ENCODE assay signal across 8 cellular contexts in genomic region chr12:26834503-26834902, GRCh38. TPM values are rescaled to one million over a fixed set of nuclear protein-coding genes. Genes with fewer than 3 reads are reported as not detected.
DNase-seq lines count a peak whose midpoint lies in the region; ATAC-seq and TF ChIP-seq lines count a peak whose summit lies in the region.
"Not testable (repeated sequence)": the region's sequence is repeated elsewhere in the genome, so short reads cannot be mapped to it uniquely, and the experiment has no call there.

No MANE protein-coding gene starts in this region.

- not testable (repeated sequence) for H3K27me3 ChIP-seq in Caco-2 (replicated peaks; ENCODE audit: control insufficient read depth, insufficient read depth, low read length); KMS-11 (ENCODE audit: insufficient read depth, low read depth); Panc1 (ENCODE audit: control insufficient read depth, insufficient read depth, low read length)

- TF ChIP-seq CTCF in 22Rv1 (IDR thresholded peaks at IDR 0.05) (peak; percentile 11; the same call in 1 of the 2 replicates), Panc1 (IDR thresholded peaks at IDR 0.05) (peak; percentile 51)
- not testable (repeated sequence) for TF ChIP-seq CTCF in Caco-2 (IDR thresholded peaks at IDR 0.05; ENCODE audit: insufficient read depth in 1 of 2, low read depth in 1 of 2, low read length in 1 of 2, severe bottlenecking in 1 of 2, unreplicated experiment in 1 of 2); KMS-11 (conservative IDR thresholded peaks at IDR 0.05; ENCODE audit: low read depth, low read length)

- H3K4me1 Mint-ChIP-seq in Caco-2 (ENCODE audit: low read depth, unreplicated experiment) (peaks cover 16% of the 10 kb centered on the region), immature natural killer cell (peaks cover 30 to 41% of the 10 kb centered on the region in 2 donors)
- H3K4me1 Mint-ChIP-seq in activated T-helper 1 cell treated with anti-CD3 and anti-CD28 coated beads, Interleukin-12 subunit alpha, Interleukin-12 subunit beta, Interleukin-2, Interleukin-4 antibody, amounts not matched to agents 30 ng/mL and 10 ng/mL and 1 ng/mL, durations not matched to agents 14 hours and 24 hours and 36 hours (ENCODE audit: low read depth), result peaks cover 33% of the 10 kb centered on the region
- peaks cover 25 to 28% of the 10 kb centered on the region in 2 donors for H3K4me1 Mint-ChIP-seq in natural killer cell treated with Interleukin-12 subunit alpha and Interleukin-12 subunit beta and Interleukin-15 and Interleukin-18, amount 100 ng/mL, for 72 hours (ENCODE audit: low read depth in 2 of 2)
- peaks cover 36% of the 10 kb centered on the region for H3K4me1 Mint-ChIP-seq in stimulated activated effector memory CD8-positive, alpha-beta T cell treated with anti-CD3 and anti-CD28 coated beads, Interleukin-12 subunit alpha, Interleukin-12 subunit beta, amount 100 ng/mL, for 72 hours

- not testable (repeated sequence) for H3K4me1 ChIP-seq in Caco-2
- H3K4me1 ChIP-seq in KMS-11 (ENCODE audit: low read depth, poor library complexity, severe bottlenecking) (peaks cover 25% of the 10 kb centered on the region), Panc1 (ENCODE audit: control insufficient read depth, insufficient read depth, low read length) (peaks cover 17% of the 10 kb centered on the region)

- H3K27ac ChIP-seq in 22Rv1; Panc1 (ENCODE audit: low read length): not testable (repeated sequence)
- peak overlapping the region; percentile 46; the same call in 1 of the 2 replicates for H3K27ac ChIP-seq in KMS-11

- not testable (repeated sequence) for ATAC-seq in Panc1; natural killer cell treated with Interleukin-12 subunit alpha and Interleukin-12 subunit beta and Interleukin-15 and Interleukin-18, amount 100 ng/mL, for 72 hours; stimulated activated effector memory CD8-positive, alpha-beta T cell treated with anti-CD3 and anti-CD28 coated beads, Interleukin-12 subunit alpha, Interleukin-12 subunit beta, amount 100 ng/mL, for 72 hours

- peak overlapping the region; percentile 61 for H3K4me2 ChIP-seq in KMS-11

- DNase-seq in Caco-2; Panc1 (ENCODE audit: low read depth, low spot score); activated T-helper 1 cell treated with anti-CD3 and anti-CD28 coated beads, Interleukin-12 subunit alpha, Interleukin-12 subunit beta, Interleukin-2, Interleukin-4 antibody, amounts not matched to agents 30 ng/mL and 10 ng/mL and 1 ng/mL, durations not matched to agents 14 hours and 24 hours and 36 hours (ENCODE audit: low spot score); immature natural killer cell; natural killer cell treated with Interleukin-12 subunit alpha and Interleukin-12 subunit beta and Interleukin-15 and Interleukin-18, amount 100 ng/mL, for 72 hours (ENCODE audit: low spot score); stimulated activated effector memory CD8-positive, alpha-beta T cell treated with anti-CD3 and anti-CD28 coated beads, Interleukin-12 subunit alpha, Interleukin-12 subunit beta, amount 100 ng/mL, for 72 hours (ENCODE audit: low spot score in 2 of 2): not testable (repeated sequence)

- H3K79me2 ChIP-seq in KMS-11 (ENCODE audit: insufficient read depth, low read depth), result peaks cover 19% of the 10 kb centered on the region; the same call in 1 of the 2 replicates

- in situ Hi-C loops in Panc1 (cut with HindIII; ENCODE audit: low pct_unique_long_range_greater_than_20kb, low sequenced_read_pairs), result not testable (repeated sequence)

- POLR2A ChIA-PET in Caco-2 (lab: Charles Lee), result interaction anchor here (1.9 kb wide), 1 partner anchor 11 kb away, joined by 12 read pairs; no protein-coding TSS in a partner anchor
- POLR2A ChIA-PET in Panc1 (lab: Charles Lee), result not testable (repeated sequence)

- CTCF ChIA-PET in Caco-2 (lab: Charles Lee), result interaction anchor here (2.1 to 3.4 kb wide), 5 partner anchors 9 to 180 kb away, joined by 4 to 33 read pairs (median 21); partner anchors contain the start of gene TM7SF3
- CTCF ChIA-PET in Panc1 (lab: Charles Lee), result interaction anchor here (0.6 to 1.3 kb wide), 3 partner anchors 11 to 445 kb away, joined by 6 to 13 read pairs (median 9); no protein-coding TSS in a partner anchor

- not testable (repeated sequence) for H3K36me3 ChIP-seq in Caco-2 (ENCODE audit: control insufficient read depth, insufficient read depth, low read length); KMS-11 (ENCODE audit: insufficient read depth); Panc1 (ENCODE audit: control insufficient read depth, insufficient read depth, low read length)

- H3K36me3 Mint-ChIP-seq in Caco-2 (ENCODE audit: insufficient read depth, unreplicated experiment), result peaks cover 12% of the 10 kb centered on the region
- not testable (repeated sequence) for H3K36me3 Mint-ChIP-seq in activated T-helper 1 cell treated with anti-CD3 and anti-CD28 coated beads, Interleukin-12 subunit alpha, Interleukin-12 subunit beta, Interleukin-2, Interleukin-4 antibody, amounts not matched to agents 30 ng/mL and 10 ng/mL and 1 ng/mL, durations not matched to agents 14 hours and 24 hours and 36 hours (ENCODE audit: low read depth); immature natural killer cell; natural killer cell treated with Interleukin-12 subunit alpha and Interleukin-12 subunit beta and Interleukin-15 and Interleukin-18, amount 100 ng/mL, for 72 hours; stimulated activated effector memory CD8-positive, alpha-beta T cell treated with anti-CD3 and anti-CD28 coated beads, Interleukin-12 subunit alpha, Interleukin-12 subunit beta, amount 100 ng/mL, for 72 hours

- intact Hi-C loops in Caco-2 (cut with micrococcal nuclease; ENCODE audit: unreplicated experiment), result loop anchor here (5.0 to 10.0 kb wide), 2 partner anchors 178 to 720 kb away; partner anchors contain the start of gene TM7SF3
- intact Hi-C loops in Panc1 (cut with micrococcal nuclease; ENCODE audit: unreplicated experiment), result not testable (repeated sequence)
- intact Hi-C loops in activated T-helper 1 cell treated with anti-CD3 and anti-CD28 coated beads, Interleukin-12 subunit alpha, Interleukin-12 subunit beta, Interleukin-2, Interleukin-4 antibody, amounts not matched to agents 30 ng/mL and 10 ng/mL and 1 ng/mL, durations not matched to agents 14 hours and 24 hours and 36 hours (cut with micrococcal nuclease), result loop anchor here (5.0 to 10.0 kb wide), 5 partner anchors 132 to 878 kb away; partner anchors contain the start of genes BMAL2, MRPS35 and STK38L

- H3K4me3 Mint-ChIP-seq in Caco-2 (ENCODE audit: unreplicated experiment) (peak overlapping the region; percentile 87), immature natural killer cell (peak overlapping the region in 4 of 5 donors; percentile 7 to 98 (median 62))
- peak overlapping the region; percentile 20 for H3K4me3 Mint-ChIP-seq in activated T-helper 1 cell treated with anti-CD3 and anti-CD28 coated beads, Interleukin-12 subunit alpha, Interleukin-12 subunit beta, Interleukin-2, Interleukin-4 antibody, amounts not matched to agents 30 ng/mL and 10 ng/mL and 1 ng/mL, durations not matched to agents 14 hours and 24 hours and 36 hours
- peak overlapping the region; percentile 98 for H3K4me3 Mint-ChIP-seq in natural killer cell treated with Interleukin-12 subunit alpha and Interleukin-12 subunit beta and Interleukin-15 and Interleukin-18, amount 100 ng/mL, for 72 hours
- peak overlapping the region; percentile 90 for H3K4me3 Mint-ChIP-seq in stimulated activated effector memory CD8-positive, alpha-beta T cell treated with anti-CD3 and anti-CD28 coated beads, Interleukin-12 subunit alpha, Interleukin-12 subunit beta, amount 100 ng/mL, for 72 hours

- H2AFZ ChIP-seq in KMS-11 (ENCODE audit: low read depth), result peak overlapping the region; percentile 63

- peaks cover 12% of the 10 kb centered on the region for H3K9me3 Mint-ChIP-seq in Caco-2 (ENCODE audit: unreplicated experiment)
- not testable (repeated sequence) for H3K9me3 Mint-ChIP-seq in activated T-helper 1 cell treated with anti-CD3 and anti-CD28 coated beads, Interleukin-12 subunit alpha, Interleukin-12 subunit beta, Interleukin-2, Interleukin-4 antibody, amounts not matched to agents 30 ng/mL and 10 ng/mL and 1 ng/mL, durations not matched to agents 14 hours and 24 hours and 36 hours; immature natural killer cell; natural killer cell treated with Interleukin-12 subunit alpha and Interleukin-12 subunit beta and Interleukin-15 and Interleukin-18, amount 100 ng/mL, for 72 hours; stimulated activated effector memory CD8-positive, alpha-beta T cell treated with anti-CD3 and anti-CD28 coated beads, Interleukin-12 subunit alpha, Interleukin-12 subunit beta, amount 100 ng/mL, for 72 hours

- H3K9ac ChIP-seq in KMS-11, result not testable (repeated sequence)

- not testable (repeated sequence) for BruUV-seq in Caco-2 (replicated peaks; lab: Mats Ljungman, UMichigan); Panc1 (replicated peaks; lab: Mats Ljungman, UMichigan)

- not testable (repeated sequence) for H3K27ac Mint-ChIP-seq in Caco-2 (ENCODE audit: unreplicated experiment); activated T-helper 1 cell treated with anti-CD3 and anti-CD28 coated beads, Interleukin-12 subunit alpha, Interleukin-12 subunit beta, Interleukin-2, Interleukin-4 antibody, amounts not matched to agents 30 ng/mL and 10 ng/mL and 1 ng/mL, durations not matched to agents 14 hours and 24 hours and 36 hours; natural killer cell treated with Interleukin-12 subunit alpha and Interleukin-12 subunit beta and Interleukin-15 and Interleukin-18, amount 100 ng/mL, for 72 hours; stimulated activated effector memory CD8-positive, alpha-beta T cell treated with anti-CD3 and anti-CD28 coated beads, Interleukin-12 subunit alpha, Interleukin-12 subunit beta, amount 100 ng/mL, for 72 hours
- peak overlapping the region in 1 of 6 donors; percentile 99 for H3K27ac Mint-ChIP-seq in immature natural killer cell

- H3K4me3 ChIP-seq in Caco-2 (ENCODE audit: low read depth, low read length); KMS-11 (IDR thresholded peaks at IDR 0.05; ENCODE audit: insufficient read depth, low read depth, low read length); Panc1 (ENCODE audit: low read depth in 2 of 2, low read length in 2 of 2): not testable (repeated sequence)

- H3K27me3 Mint-ChIP-seq in Caco-2 (ENCODE audit: insufficient read depth, unreplicated experiment); activated T-helper 1 cell treated with anti-CD3 and anti-CD28 coated beads, Interleukin-12 subunit alpha, Interleukin-12 subunit beta, Interleukin-2, Interleukin-4 antibody, amounts not matched to agents 30 ng/mL and 10 ng/mL and 1 ng/mL, durations not matched to agents 14 hours and 24 hours and 36 hours (ENCODE audit: insufficient read depth); immature natural killer cell (ENCODE audit: low read depth in 3 of 3); natural killer cell treated with Interleukin-12 subunit alpha and Interleukin-12 subunit beta and Interleukin-15 and Interleukin-18, amount 100 ng/mL, for 72 hours: not testable (repeated sequence)

- H4K20me1 ChIP-seq in KMS-11 (ENCODE audit: insufficient read depth), result not testable (repeated sequence)

- not testable (repeated sequence) for H3K9me3 ChIP-seq in Caco-2; Panc1 (ENCODE audit: control insufficient read depth, insufficient read depth, low read depth, low read length)

RNA-seq across cellular contexts. Expression of gene ITPR2, which starts 1.5 kb away (rescaled TPM):
- total RNA-seq in Caco-2 (2022), result 41.6 and 51.5 TPM in 2 replicates
- 41.8 TPM for total RNA-seq in Panc1 (2021; ENCODE audit: unreplicated experiment)
- polyA plus RNA-seq in Panc1 (2012; ENCODE audit: insufficient read length), result 11.8 TPM
- total RNA-seq in activated T-helper 1 cell treated with anti-CD3 and anti-CD28 coated beads, Interleukin-12 subunit alpha, Interleukin-12 subunit beta, Interleukin-2, Interleukin-4 antibody, amounts not matched to agents 30 ng/mL and 10 ng/mL and 1 ng/mL, durations not matched to agents 14 hours and 24 hours and 36 hours, result 33.0 and 34.2 TPM in 2 replicates
- 10 to 100 TPM in 1 of 3 donors, 1 to 10 TPM in 2; 7.2 to 23.4 (median 7.4) TPM for polyA plus RNA-seq in immature natural killer cell
- total RNA-seq in natural killer cell treated with Interleukin-12 subunit alpha and Interleukin-12 subunit beta and Interleukin-15 and Interleukin-18, amount 100 ng/mL, for 72 hours, result 10 to 100 TPM; 42.6 to 76.9 TPM

Comparison
In these comparisons a context has a peak if more than half of its experiments do, and no peak if none do; other contexts are left out.
1. H3K4me3 Mint-ChIP-seq: peak in every context shown above with its lines; median percentile 98 in natural killer cell treated with Interleukin-12 subunit alpha and Interleukin-12 subunit beta and Interleukin-15 and Interleukin-18, amount 100 ng/mL, for 72 hours; 90 in stimulated activated effector memory CD8-positive, alpha-beta T cell treated with anti-CD3 and anti-CD28 coated beads, Interleukin-12 subunit alpha, Interleukin-12 subunit beta, amount 100 ng/mL, for 72 hours; 87 in Caco-2; 62 in immature natural killer cell; 20 in activated T-helper 1 cell treated with anti-CD3 and anti-CD28 coated beads, Interleukin-12 subunit alpha, Interleukin-12 subunit beta, Interleukin-2, Interleukin-4 antibody, amounts not matched to agents 30 ng/mL and 10 ng/mL and 1 ng/mL, durations not matched to agents 14 hours and 24 hours and 36 hours.